8 cellular contexts compared by ENCODE assay signal in the genomic region with DNA sequence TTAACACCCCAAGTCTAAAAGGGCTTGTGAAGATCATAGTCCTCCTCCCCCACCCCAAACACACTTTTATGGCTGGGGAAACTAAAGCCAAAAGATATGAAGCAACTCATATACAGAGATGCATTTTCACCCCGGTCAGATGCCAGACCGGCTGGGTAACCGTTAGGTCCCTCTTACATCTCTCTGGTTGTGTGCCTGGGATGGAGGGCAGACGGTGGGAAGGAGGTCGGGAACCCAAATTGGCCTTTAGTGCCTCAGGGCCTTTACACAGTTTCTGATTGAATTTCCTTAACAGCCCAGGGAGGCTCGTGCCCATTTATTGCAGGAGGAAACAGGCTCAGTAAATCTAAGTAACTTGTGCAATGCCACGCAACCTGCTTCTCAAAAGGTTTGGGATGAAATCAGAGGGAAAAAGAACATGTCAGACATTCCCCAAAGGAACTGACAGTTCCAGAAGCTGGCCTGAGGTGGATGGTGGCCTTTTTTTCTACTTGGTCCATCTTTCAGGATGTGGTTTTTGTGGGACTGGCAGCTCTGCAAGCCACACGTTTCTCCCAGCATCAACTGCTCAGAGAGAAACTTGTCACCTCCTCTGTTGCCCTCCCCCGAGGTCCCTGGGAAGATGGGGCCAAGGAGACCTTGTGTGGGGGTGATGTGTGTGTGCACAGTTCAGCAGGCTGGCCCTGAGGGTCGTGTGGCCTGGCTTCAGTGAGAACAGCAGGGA. TPM values are rescaled to one million over a fixed set of nuclear protein-coding genes. Genes with fewer than 3 reads are reported as not detected.
DNase-seq lines count a peak whose midpoint lies in the region; ATAC-seq and TF ChIP-seq lines count a peak whose summit lies in the region.

No MANE protein-coding gene starts in this region.

- peak overlapping the region; percentile 97 for H3K4me3 Mint-ChIP-seq in activated naive CD4-positive, alpha-beta T cell treated with anti-CD3 and anti-CD28 coated beads for 36 hours
- H3K4me3 Mint-ChIP-seq in T-helper 1 cell treated with Interleukin-12 subunit alpha and Interleukin-12 subunit beta and Interleukin-4 antibody, amounts not matched to agents 30 μg/mL and 1 μg/mL, for 36 hours = peak overlapping the region; percentile 99

- H3K27me3 ChIP-seq in esophagus muscularis mucosa (no peaks in the 10 kb centered on the region), suprapubic skin (no peaks in the 10 kb centered on the region)

- H3K4me1 Mint-ChIP-seq in activated naive CD4-positive, alpha-beta T cell treated with anti-CD3 and anti-CD28 coated beads for 36 hours (ENCODE audit: low read depth) = peaks cover 31% of the 10 kb centered on the region
- peaks cover 42% of the 10 kb centered on the region for H3K4me1 Mint-ChIP-seq in T-helper 1 cell treated with Interleukin-12 subunit alpha and Interleukin-12 subunit beta and Interleukin-4 antibody, amounts not matched to agents 30 μg/mL and 1 μg/mL, for 36 hours (ENCODE audit: low read depth)

- TF ChIP-seq EP300 in esophagus muscularis mucosa (IDR thresholded peaks at IDR 0.05) = no peak
- TF ChIP-seq EP300 in suprapubic skin (IDR thresholded peaks at IDR 0.05) = no peak

- CTCF ChIA-PET in activated naive CD4-positive, alpha-beta T cell treated with anti-CD3 and anti-CD28 coated beads for 36 hours (lab: Charles Lee) = interaction anchor here (0.5 to 2.9 kb wide), 14 partner anchors 10 to 1585 kb away, joined by 3 to 13 read pairs (median 6); no protein-coding TSS in a partner anchor

- no peaks in the 10 kb centered on the region for H3K9me3 Mint-ChIP-seq in activated naive CD4-positive, alpha-beta T cell treated with anti-CD3 and anti-CD28 coated beads for 36 hours
- H3K9me3 Mint-ChIP-seq in T-helper 1 cell treated with Interleukin-12 subunit alpha and Interleukin-12 subunit beta and Interleukin-4 antibody, amounts not matched to agents 30 μg/mL and 1 μg/mL, for 36 hours = no peaks in the 10 kb centered on the region

- peaks cover 37 to 60% (median 57%) of the 10 kb centered on the region in 4 donors for H3K4me1 ChIP-seq in esophagus muscularis mucosa
- peaks cover 58% of the 10 kb centered on the region for H3K4me1 ChIP-seq in suprapubic skin

- H3K27ac ChIP-seq in esophagus muscularis mucosa (replicated peaks in 1 of 4) = peak overlapping the region; percentile 91 to 98 (median 95)
- H3K27ac ChIP-seq in suprapubic skin = no peak overlapping the region

- intact Hi-C loops in activated naive CD4-positive, alpha-beta T cell treated with anti-CD3 and anti-CD28 coated beads for 36 hours (cut with micrococcal nuclease) = no loop called here
- intact Hi-C loops in esophagus muscularis mucosa (cut with DNase I) = loop anchor here (2.0 kb wide), 1 partner anchor 38 kb away; no protein-coding TSS in a partner anchor

- no peak for ATAC-seq in left lobe of liver

- H3K36me3 ChIP-seq in esophagus muscularis mucosa (no peaks in the 10 kb centered on the region), suprapubic skin (no peaks in the 10 kb centered on the region)

- no peaks in the 10 kb centered on the region for H3K27me3 Mint-ChIP-seq in activated naive CD4-positive, alpha-beta T cell treated with anti-CD3 and anti-CD28 coated beads for 36 hours (ENCODE audit: low read depth)
- H3K27me3 Mint-ChIP-seq in T-helper 1 cell treated with Interleukin-12 subunit alpha and Interleukin-12 subunit beta and Interleukin-4 antibody, amounts not matched to agents 30 μg/mL and 1 μg/mL, for 36 hours (ENCODE audit: low read depth) = peaks cover 5% of the 10 kb centered on the region

- peak; percentile 59 for DNase-seq in activated naive CD4-positive, alpha-beta T cell treated with anti-CD3 and anti-CD28 coated beads for 36 hours
- DNase-seq in activated naive CD4-positive, alpha-beta T cell (lab: John Stamatoyannopoulos, UW) = no peak
- DNase-seq in esophagus muscularis mucosa (ENCODE audit: extremely low spot score) = no peak
- no peak for DNase-seq in suprapubic skin (ENCODE audit: low spot score in 2 of 2)
- DNase-seq in left lobe of liver (ENCODE audit: low spot score) = no peak
- no peak for DNase-seq in NCI-H2081 (lab: John Stamatoyannopoulos, UW)
- DNase-seq in DMS114 treated with DMSO at 0.1 percent for 48 hours (lab: John Stamatoyannopoulos, UW; ENCODE audit: unreplicated experiment) = no peak

- TF ChIP-seq POLR2A in esophagus muscularis mucosa (IDR thresholded peaks at IDR 0.05; ENCODE audit: low read depth) = no peak
- TF ChIP-seq POLR2A in suprapubic skin (IDR thresholded peaks at IDR 0.05) = no peak

- peak in 1 of 3 experiments; percentile 4 for TF ChIP-seq CTCF in esophagus muscularis mucosa (IDR thresholded peaks at IDR 0.05)
- TF ChIP-seq CTCF in suprapubic skin (IDR thresholded peaks at IDR 0.05) = no peak

- H3K36me3 Mint-ChIP-seq in activated naive CD4-positive, alpha-beta T cell treated with anti-CD3 and anti-CD28 coated beads for 36 hours (ENCODE audit: low read depth) = peaks cover 7% of the 10 kb centered on the region
- peaks cover 12% of the 10 kb centered on the region for H3K36me3 Mint-ChIP-seq in T-helper 1 cell treated with Interleukin-12 subunit alpha and Interleukin-12 subunit beta and Interleukin-4 antibody, amounts not matched to agents 30 μg/mL and 1 μg/mL, for 36 hours (ENCODE audit: low read depth)

- H3K4me3 ChIP-seq in esophagus muscularis mucosa = peak overlapping the region; percentile 71 to 97 (median 77)
- peak overlapping the region; percentile 87 for H3K4me3 ChIP-seq in suprapubic skin

- peak overlapping the region; percentile 68 for H3K27ac Mint-ChIP-seq in activated naive CD4-positive, alpha-beta T cell treated with anti-CD3 and anti-CD28 coated beads for 36 hours
- peak overlapping the region; percentile 35 for H3K27ac Mint-ChIP-seq in T-helper 1 cell treated with Interleukin-12 subunit alpha and Interleukin-12 subunit beta and Interleukin-4 antibody, amounts not matched to agents 30 μg/mL and 1 μg/mL, for 36 hours

- 29% methylated on average over 10 of the region's 10 CpGs for WGBS in esophagus muscularis mucosa
- WGBS in suprapubic skin = 53% methylated on average over 10 of the region's 10 CpGs

- H3K9me3 ChIP-seq in esophagus muscularis mucosa (no peaks in the 10 kb centered on the region), suprapubic skin (no peaks in the 10 kb centered on the region)

RNA-seq across cellular contexts. Expression of gene DHRS3, which starts 2.3 kb away (rescaled TPM):
- 10 to 100 TPM; 45.5 to 45.7 TPM for total RNA-seq in activated naive CD4-positive, alpha-beta T cell treated with anti-CD3 and anti-CD28 coated beads for 36 hours
- total RNA-seq in esophagus muscularis mucosa (100 to 1,000 TPM; 130 to 237 (median 200) TPM), suprapubic skin (10 to 100 TPM; 73.3 to 86.9 (median 80.2) TPM), left lobe of liver (175 TPM)

RNA-seq across cellular contexts. Expression of gene AADACL4, which starts 23.6 kb away (rescaled TPM):
- total RNA-seq in activated naive CD4-positive, alpha-beta T cell treated with anti-CD3 and anti-CD28 coated beads for 36 hours = not detected
- total RNA-seq in esophagus muscularis mucosa (not detected), suprapubic skin (not detected), left lobe of liver (not detected)
